10 cellular contexts compared by ENCODE assay signal in genomic region chr2:222844323-222844722, GRCh38. TPM values are rescaled to one million over a fixed set of nuclear protein-coding genes. Genes with fewer than 3 reads are reported as not detected.
DNase-seq lines count a peak whose midpoint lies in the region; ATAC-seq and TF ChIP-seq lines count a peak whose summit lies in the region.
"Had no signal": no experiment of that assay in that cellular context is flagged by ENCODE, and none has a peak within 500 bp of the region (broad histone marks: within the 10 kb centered on the region; RNA-seq: fewer than 3 reads in every experiment).

No MANE protein-coding gene starts in this region.

- peaks cover 11% of the 10 kb centered on the region for H3K4me1 Mint-ChIP-seq in stimulated activated effector memory CD8-positive, alpha-beta T cell treated with anti-CD3 and anti-CD28 coated beads, Interleukin-12 subunit alpha, Interleukin-12 subunit beta, amount 100 ng/mL, for 72 hours
- peaks cover 12% of the 10 kb centered on the region for H3K4me1 Mint-ChIP-seq in CD8-positive, alpha-beta T cell (ENCODE audit: low read depth)
- H3K4me1 Mint-ChIP-seq: naive B cell had no signal

- no peak for TF ChIP-seq CTCF in HFF-Myc (IDR thresholded peaks at IDR 0.05; ENCODE audit: low read depth, low read length, missing control alignments)
- TF ChIP-seq CTCF in CD8-positive, alpha-beta T cell (IDR thresholded peaks at IDR 0.05), result no peak

- H3K27ac Mint-ChIP-seq in stimulated activated effector memory CD8-positive, alpha-beta T cell treated with anti-CD3 and anti-CD28 coated beads, Interleukin-12 subunit alpha, Interleukin-12 subunit beta, amount 100 ng/mL, for 72 hours, result no peak overlapping the region
- H3K27ac Mint-ChIP-seq in CD8-positive, alpha-beta T cell, result no peak overlapping the region
- H3K27ac Mint-ChIP-seq: activated CD4-positive, alpha-beta memory T cell treated with anti-CD3 and anti-CD28 coated beads, Interleukin-2, amount 10 ng/mL, durations not matched to agents 7 days and 5 days; naive B cell had no signal

- H3K4me1 ChIP-seq in CD8-positive, alpha-beta T cell (ENCODE audit: insufficient read depth, low read length), result no peaks in the 10 kb centered on the region

- 0 out of 2 replicates have a peak overlapping the region, but pooled peaks have one; percentile 3 for H3K4me3 ChIP-seq in HFF-Myc (replicated peaks; ENCODE audit: low read depth, low read length)
- no peak overlapping the region for H3K4me3 ChIP-seq in CD8-positive, alpha-beta T cell (ENCODE audit: low read depth, low read length)

- H3K36me3 ChIP-seq in CD8-positive, alpha-beta T cell (ENCODE audit: insufficient read depth, low read length), result no peaks in the 10 kb centered on the region

- no peak overlapping the region for H3K27ac ChIP-seq in CD8-positive, alpha-beta T cell (ENCODE audit: low read depth, low read length)

- peaks cover 17% of the 10 kb centered on the region for H3K27me3 Mint-ChIP-seq in CD8-positive, alpha-beta T cell (ENCODE audit: low read depth)

- DNase-seq in HFF-Myc (ENCODE audit: extremely low read depth, low read depth), result peak; percentile 55
- peak; percentile 87 for DNase-seq in SKM-1 treated with dmso at 0.1 percent for 144 hours (lab: John Stamatoyannopoulos, UW; ENCODE audit: unreplicated experiment)
- DNase-seq in hepatic stellate cell (ENCODE audit: low spot score), result peak; percentile 31
- no peak for DNase-seq in stimulated activated effector memory CD8-positive, alpha-beta T cell treated with anti-CD3 and anti-CD28 coated beads, Interleukin-12 subunit alpha, Interleukin-12 subunit beta, amount 100 ng/mL, for 72 hours (ENCODE audit: low spot score in 2 of 2)
- no peak for DNase-seq in CD8-positive, alpha-beta T cell
- DNase-seq in SW 1271 (lab: John Stamatoyannopoulos, UW), result no peak
- DNase-seq in NCI-H1930 (lab: John Stamatoyannopoulos, UW), result no peak
- no peak for DNase-seq in activated gamma-delta T cell treated with Interleukin-2 at 50 U/mL for 16 hours
- DNase-seq: activated CD4-positive, alpha-beta memory T cell treated with anti-CD3 and anti-CD28 coated beads, Interleukin-2, amount 10 ng/mL, durations not matched to agents 7 days and 5 days; naive B cell had no signal

- H3K4me3 Mint-ChIP-seq in stimulated activated effector memory CD8-positive, alpha-beta T cell treated with anti-CD3 and anti-CD28 coated beads, Interleukin-12 subunit alpha, Interleukin-12 subunit beta, amount 100 ng/mL, for 72 hours, result no peak overlapping the region
- no peak overlapping the region for H3K4me3 Mint-ChIP-seq in CD8-positive, alpha-beta T cell
- H3K4me3 Mint-ChIP-seq: activated CD4-positive, alpha-beta memory T cell treated with anti-CD3 and anti-CD28 coated beads, Interleukin-2, amount 10 ng/mL, durations not matched to agents 7 days and 5 days; naive B cell had no signal

- intact Hi-C loops in CD8-positive, alpha-beta T cell (cut with DNase I, micrococcal nuclease), result no loop called here

- no peaks in the 10 kb centered on the region for H3K9me3 ChIP-seq in CD8-positive, alpha-beta T cell (ENCODE audit: low read length)

- H3K27me3 ChIP-seq in CD8-positive, alpha-beta T cell (ENCODE audit: insufficient read depth, low read length), result no peaks in the 10 kb centered on the region

- no peaks in the 10 kb centered on the region for H3K9me3 Mint-ChIP-seq in stimulated activated effector memory CD8-positive, alpha-beta T cell treated with anti-CD3 and anti-CD28 coated beads, Interleukin-12 subunit alpha, Interleukin-12 subunit beta, amount 100 ng/mL, for 72 hours
- H3K9me3 Mint-ChIP-seq in CD8-positive, alpha-beta T cell, result no peaks in the 10 kb centered on the region
- H3K9me3 Mint-ChIP-seq: activated CD4-positive, alpha-beta memory T cell treated with anti-CD3 and anti-CD28 coated beads, Interleukin-2, amount 10 ng/mL, durations not matched to agents 7 days and 5 days; naive B cell had no signal

- ATAC-seq in stimulated activated effector memory CD8-positive, alpha-beta T cell treated with anti-CD3 and anti-CD28 coated beads, Interleukin-12 subunit alpha, Interleukin-12 subunit beta, amount 100 ng/mL, for 72 hours, result peak; percentile 83
- ATAC-seq in CD8-positive, alpha-beta T cell, result no peak

- H3K36me3 Mint-ChIP-seq in stimulated activated effector memory CD8-positive, alpha-beta T cell treated with anti-CD3 and anti-CD28 coated beads, Interleukin-12 subunit alpha, Interleukin-12 subunit beta, amount 100 ng/mL, for 72 hours, result no peaks in the 10 kb centered on the region
- H3K36me3 Mint-ChIP-seq in CD8-positive, alpha-beta T cell, result no peaks in the 10 kb centered on the region
- H3K36me3 Mint-ChIP-seq: naive B cell had no signal

- POLR2A ChIA-PET in CD8-positive, alpha-beta T cell (lab: Charles Lee), result no interaction called here

- CTCF ChIA-PET in CD8-positive, alpha-beta T cell (lab: Charles Lee), result no interaction called here

RNA-seq across cellular contexts. Expression of gene ACSL3, which starts 16.5 kb away (rescaled TPM):
- 10 to 100 TPM; 89.5 to 97.6 TPM for total RNA-seq in CD8-positive, alpha-beta T cell

Comparison
In these comparisons a context has a peak if more than half of its experiments do, and no peak if none do; other contexts are left out.
1. DNase-seq: peak in HFF-Myc (single experiment), SKM-1 treated with dmso at 0.1 percent for 144 hours (single experiment) and hepatic stellate cell (single experiment); none in stimulated activated effector memory CD8-positive, alpha-beta T cell treated with anti-CD3 and anti-CD28 coated beads, Interleukin-12 subunit alpha, Interleukin-12 subunit beta, amount 100 ng/mL, for 72 hours (0 of 2), CD8-positive, alpha-beta T cell (0 of 7), SW 1271 (0 of 2), NCI-H1930 (0 of 2) and activated gamma-delta T cell treated with Interleukin-2 at 50 U/mL for 16 hours (single experiment).